ENCODE assay signal across 8 cellular contexts in genomic region chrX:85109235-85109634, GRCh38.
DNase-seq lines count a peak whose midpoint lies in the region; ATAC-seq and TF ChIP-seq lines count a peak whose summit lies in the region.

No MANE protein-coding gene starts in this region.

- no peak overlapping the region for H4K8ac ChIP-seq in IMR-90 (ENCODE audit: low read depth in 2 of 2, low read length in 2 of 2)

- peak; percentile 38 for TF ChIP-seq CTCF in IMR-90 (conservative IDR thresholded peaks at IDR 0.05; ENCODE audit: low read depth, low read length)
- no peak for TF ChIP-seq CTCF in testis (IDR thresholded peaks at IDR 0.05)
- no peak for TF ChIP-seq CTCF in CD8-positive, alpha-beta T cell (IDR thresholded peaks at IDR 0.05)

- no peak for TF ChIP-seq POLR2A in IMR-90 (IDR thresholded peaks at IDR 0.05; ENCODE audit: low read depth, low read length)
- no peak for TF ChIP-seq POLR2A in testis (IDR thresholded peaks at IDR 0.05)

- CTCF ChIA-PET in IMR-90 (lab: Yijun Ruan, JAX), result interaction anchor here (0.5 to 1.2 kb wide), 4 partner anchors 10 to 129 kb away, joined by 3 to 4 read pairs (median 4); no protein-coding TSS in a partner anchor
- CTCF ChIA-PET in CD8-positive, alpha-beta memory T cell (lab: Charles Lee), result no interaction called here
- CTCF ChIA-PET in CD8-positive, alpha-beta T cell (lab: Charles Lee), result no interaction called here

- H3K9me3 Mint-ChIP-seq in activated T-cell treated with anti-CD3 and anti-CD28 coated beads, Interleukin-2, amount 50 U/mL, for 24 hours, result no peaks in the 10 kb centered on the region
- no peaks in the 10 kb centered on the region for H3K9me3 Mint-ChIP-seq in activated T-cell treated with anti-CD3 and anti-CD28 coated beads, Interleukin-2, amount 50 U/mL, for 4 hours
- no peaks in the 10 kb centered on the region for H3K9me3 Mint-ChIP-seq in CD8-positive, alpha-beta memory T cell
- no peaks in the 10 kb centered on the region for H3K9me3 Mint-ChIP-seq in CD8-positive, alpha-beta T cell

- POLR2A ChIA-PET in IMR-90 (lab: Charles Lee; ENCODE audit: unreplicated experiment), result no interaction called here
- POLR2A ChIA-PET in CD8-positive, alpha-beta memory T cell (lab: Charles Lee), result no interaction called here
- POLR2A ChIA-PET in CD8-positive, alpha-beta T cell (lab: Charles Lee), result no interaction called here

- no peak overlapping the region for H2BK120ac ChIP-seq in IMR-90 (ENCODE audit: low read depth, low read length)

- H3K4me1 Mint-ChIP-seq in activated T-cell treated with anti-CD3 and anti-CD28 coated beads, Interleukin-2, amount 50 U/mL, for 24 hours (ENCODE audit: low read depth), result no peaks in the 10 kb centered on the region
- H3K4me1 Mint-ChIP-seq in activated T-cell treated with anti-CD3 and anti-CD28 coated beads, Interleukin-2, amount 50 U/mL, for 4 hours (ENCODE audit: low read depth), result no peaks in the 10 kb centered on the region
- no peaks in the 10 kb centered on the region for H3K4me1 Mint-ChIP-seq in CD8-positive, alpha-beta memory T cell
- H3K4me1 Mint-ChIP-seq in CD8-positive, alpha-beta T cell (ENCODE audit: low read depth), result no peaks in the 10 kb centered on the region

- intact Hi-C loops in IMR-90 (cut with micrococcal nuclease) (no loop called here), testis (cut with DNase I; ENCODE audit: low total_unique reads) (no loop called here)
- intact Hi-C loops in CD8-positive, alpha-beta T cell (cut with DNase I, micrococcal nuclease), result no loop called here

- H4K5ac ChIP-seq in IMR-90 (ENCODE audit: low read depth, low read length), result no peak overlapping the region

- H3K4me1 ChIP-seq in IMR-90 (ENCODE audit: control insufficient read depth, insufficient read depth, low read length), result no peaks in the 10 kb centered on the region
- no peaks in the 10 kb centered on the region for H3K4me1 ChIP-seq in testis
- no peaks in the 10 kb centered on the region for H3K4me1 ChIP-seq in CD8-positive, alpha-beta memory T cell (ENCODE audit: insufficient read depth, low read length)
- no peaks in the 10 kb centered on the region for H3K4me1 ChIP-seq in CD8-positive, alpha-beta T cell (ENCODE audit: insufficient read depth, low read length)

- H3K36me3 ChIP-seq in IMR-90 (ENCODE audit: control insufficient read depth, insufficient read depth, low read length) (no peaks in the 10 kb centered on the region), testis (ENCODE audit: low read depth, missing control alignments) (no peaks in the 10 kb centered on the region)
- no peaks in the 10 kb centered on the region for H3K36me3 ChIP-seq in CD8-positive, alpha-beta memory T cell (ENCODE audit: insufficient read depth, low read length)
- H3K36me3 ChIP-seq in CD8-positive, alpha-beta T cell (ENCODE audit: insufficient read depth, low read length), result no peaks in the 10 kb centered on the region

- H3K9me3 ChIP-seq in IMR-90 (ENCODE audit: control insufficient read depth, insufficient read depth, low read length), result no peaks in the 10 kb centered on the region
- H3K9me3 ChIP-seq in testis, result no peaks in the 10 kb centered on the region
- H3K9me3 ChIP-seq in CD8-positive, alpha-beta memory T cell (ENCODE audit: low read length), result no peaks in the 10 kb centered on the region
- no peaks in the 10 kb centered on the region for H3K9me3 ChIP-seq in CD8-positive, alpha-beta T cell (ENCODE audit: low read length)

- no peaks in the 10 kb centered on the region for H3K27me3 ChIP-seq in IMR-90 (ENCODE audit: control insufficient read depth, insufficient read depth, low read length)
- H3K27me3 ChIP-seq in testis, result no peaks in the 10 kb centered on the region
- H3K27me3 ChIP-seq in CD8-positive, alpha-beta memory T cell (ENCODE audit: insufficient read depth, low read length, poor library complexity, severe bottlenecking), result no peaks in the 10 kb centered on the region
- H3K27me3 ChIP-seq in CD8-positive, alpha-beta T cell (ENCODE audit: insufficient read depth, low read length), result no peaks in the 10 kb centered on the region

- no peak overlapping the region for H3K9ac ChIP-seq in IMR-90 (ENCODE audit: low read depth, low read length)

- no peak overlapping the region for H2BK20ac ChIP-seq in IMR-90 (ENCODE audit: low read depth, low read length)

- no peak overlapping the region for H3K14ac ChIP-seq in IMR-90 (replicated peaks; ENCODE audit: low read depth, low read length)

- no peak overlapping the region for H3K27ac Mint-ChIP-seq in activated T-cell treated with anti-CD3 and anti-CD28 coated beads, Interleukin-2, amount 50 U/mL, for 24 hours
- no peak overlapping the region for H3K27ac Mint-ChIP-seq in CD8-positive, alpha-beta memory T cell
- no peak overlapping the region for H3K27ac Mint-ChIP-seq in CD8-positive, alpha-beta T cell

- no peak overlapping the region for H3K56ac ChIP-seq in IMR-90 (ENCODE audit: extremely low read depth, insufficient read depth, low read length)

- no peak overlapping the region for H3K4me3 ChIP-seq in IMR-90 (ENCODE audit: insufficient read depth, low read depth, low read length)
- no peak overlapping the region for H3K4me3 ChIP-seq in testis
- no peak overlapping the region for H3K4me3 ChIP-seq in CD8-positive, alpha-beta memory T cell (ENCODE audit: low read length)
- no peak overlapping the region for H3K4me3 ChIP-seq in CD8-positive, alpha-beta T cell (ENCODE audit: low read depth, low read length)

- no peak overlapping the region for H3K4me3 Mint-ChIP-seq in activated T-cell treated with anti-CD3 and anti-CD28 coated beads, Interleukin-2, amount 50 U/mL, for 24 hours
- H3K4me3 Mint-ChIP-seq in activated T-cell treated with anti-CD3 and anti-CD28 coated beads, Interleukin-2, amount 50 U/mL, for 4 hours, result no peak overlapping the region
- H3K4me3 Mint-ChIP-seq in CD8-positive, alpha-beta memory T cell, result no peak overlapping the region
- no peak overlapping the region for H3K4me3 Mint-ChIP-seq in CD8-positive, alpha-beta T cell

- H2AFZ ChIP-seq in IMR-90 (replicated peaks; ENCODE audit: low read length, poor library complexity), result no peak overlapping the region

- TF ChIP-seq RAD21 in IMR-90 (IDR thresholded peaks at IDR 0.05; ENCODE audit: low read length), result peak; percentile 5; the same call in 1 of the 2 replicates

- in situ Hi-C loops in IMR-90 (cut with MboI; ENCODE audit: low sequenced_read_pairs), result no loop called here

- H4K91ac ChIP-seq in IMR-90 (ENCODE audit: insufficient read depth, low read depth, low read length), result no peak overlapping the region

- H3K18ac ChIP-seq in IMR-90 (ENCODE audit: low read depth, low read length), result no peak overlapping the region

- no peak overlapping the region for H2AK9ac ChIP-seq in IMR-90 (replicated peaks; ENCODE audit: low read depth, low read length, poor library complexity)

- H2BK15ac ChIP-seq in IMR-90 (ENCODE audit: low read depth, low read length), result no peak overlapping the region

- dilution Hi-C loops in IMR-90 (cut with HindIII; ENCODE audit: low sequenced_read_pairs, unreplicated experiment), result loop anchor here (25.0 kb wide), 1 partner anchor 428 kb away; no protein-coding TSS in a partner anchor

- H3K4me2 ChIP-seq in IMR-90 (ENCODE audit: low read depth, low read length), result no peak overlapping the region

- H3K23ac ChIP-seq in IMR-90 (ENCODE audit: low read depth, low read length), result no peak overlapping the region

- H3K27ac ChIP-seq in IMR-90 (ENCODE audit: insufficient read depth, low read length) (no peak overlapping the region), testis (no peak overlapping the region)
- H3K27ac ChIP-seq in CD8-positive, alpha-beta memory T cell (ENCODE audit: low read depth, low read length), result no peak overlapping the region
- H3K27ac ChIP-seq in CD8-positive, alpha-beta T cell (ENCODE audit: low read depth, low read length), result no peak overlapping the region

- BruUV-seq in IMR-90 (replicated peaks; lab: Mats Ljungman, UMichigan), result no TSS peak

- WGBS in IMR-90 (ENCODE audit: extremely low coverage in 2 of 2, insufficient read length in 1 of 2), 2 experiments, result 71 to 100% methylated on average over 1 to 2 of the region's 8 CpGs
- WGBS in testis, 2 donors, result 57 to 62% methylated on average over 5 to 8 of the region's 8 CpGs

- H2BK5ac ChIP-seq in IMR-90 (ENCODE audit: low read depth, low read length, poor library complexity, severe bottlenecking), result no peak overlapping the region

- H3K79me1 ChIP-seq in IMR-90 (ENCODE audit: low read depth in 1 of 2, low read length in 2 of 2), result no peaks in the 10 kb centered on the region

- no peaks in the 10 kb centered on the region for H4K20me1 ChIP-seq in IMR-90 (ENCODE audit: insufficient read depth, low read length)

- no peak overlapping the region for H3K4ac ChIP-seq in IMR-90 (ENCODE audit: low read depth, low read length)

- DNase-seq in activated T-cell treated with anti-CD3 and anti-CD28 coated beads, Interleukin-2, amount 50 U/mL, for 24 hours, result peak; percentile 37
- DNase-seq in activated T-cell treated with anti-CD3 and anti-CD28 coated beads, Interleukin-2, amount 50 U/mL, for 4 hours, result no peak
- DNase-seq in IMR-90, result no peak
- peak; percentile 1 for DNase-seq in cerebellar cortex (ENCODE audit: low spot score)
- peak; percentile 25 for DNase-seq in testis
- DNase-seq in CD8-positive, alpha-beta memory T cell, result no peak
- DNase-seq in CD8-positive, alpha-beta T cell, result no peak

- H3K36me3 Mint-ChIP-seq in activated T-cell treated with anti-CD3 and anti-CD28 coated beads, Interleukin-2, amount 50 U/mL, for 24 hours (ENCODE audit: low read depth), result no peaks in the 10 kb centered on the region
- H3K36me3 Mint-ChIP-seq in activated T-cell treated with anti-CD3 and anti-CD28 coated beads, Interleukin-2, amount 50 U/mL, for 4 hours (ENCODE audit: insufficient read depth), result no peaks in the 10 kb centered on the region
- H3K36me3 Mint-ChIP-seq in CD8-positive, alpha-beta memory T cell, result no peaks in the 10 kb centered on the region
- no peaks in the 10 kb centered on the region for H3K36me3 Mint-ChIP-seq in CD8-positive, alpha-beta T cell

- no peak for ATAC-seq in activated T-cell treated with anti-CD3 and anti-CD28 coated beads, Interleukin-2, amount 50 U/mL, for 4 hours
- ATAC-seq in IMR-90 (ENCODE audit: low read depth), result no peak
- ATAC-seq in GM21619 (IDR thresholded peaks at IDR 0.05; ENCODE audit: unreplicated experiment), result no peak
- no peak for ATAC-seq in CD8-positive, alpha-beta T cell

- H3K27me3 Mint-ChIP-seq in activated T-cell treated with anti-CD3 and anti-CD28 coated beads, Interleukin-2, amount 50 U/mL, for 24 hours, result peaks cover 10% of the 10 kb centered on the region
- no peaks in the 10 kb centered on the region for H3K27me3 Mint-ChIP-seq in activated T-cell treated with anti-CD3 and anti-CD28 coated beads, Interleukin-2, amount 50 U/mL, for 4 hours (ENCODE audit: low read depth)
- H3K27me3 Mint-ChIP-seq in CD8-positive, alpha-beta memory T cell, result peaks cover 0 to 4% of the 10 kb centered on the region in 2 donors
- peaks cover 2% of the 10 kb centered on the region for H3K27me3 Mint-ChIP-seq in CD8-positive, alpha-beta T cell (ENCODE audit: low read depth)

- no peaks in the 10 kb centered on the region for H3K9me1 ChIP-seq in IMR-90 (ENCODE audit: insufficient read depth, low read length)

- no peak overlapping the region for H2AK5ac ChIP-seq in IMR-90 (ENCODE audit: low read depth, low read length)

TF ChIP-seq in IMR-90, 13 proteins besides CTCF, POLR2A, EP300 and RAD21 (continues in another document):
- TF ChIP-seq MAFK (IDR thresholded peaks at IDR 0.05; ENCODE audit: low read depth, low read length), result no peak
- TF ChIP-seq BHLHE40 (IDR thresholded peaks at IDR 0.05; ENCODE audit: low read depth, low read length), result no peak
- no peak for TF ChIP-seq RFX5 (IDR thresholded peaks at IDR 0.05; ENCODE audit: low read depth, low read length)
- no peak for TF ChIP-seq CEBPB (IDR thresholded peaks at IDR 0.05; ENCODE audit: low read depth, low read length)

Comparison
In these comparisons a context has a peak if more than half of its experiments do, and no peak if none do; other contexts are left out.
1. DNase-seq: peak in activated T-cell treated with anti-CD3 and anti-CD28 coated beads, Interleukin-2, amount 50 U/mL, for 24 hours (single experiment), cerebellar cortex (single experiment) and testis (single experiment); none in activated T-cell treated with anti-CD3 and anti-CD28 coated beads, Interleukin-2, amount 50 U/mL, for 4 hours (single experiment), IMR-90 (single experiment), CD8-positive, alpha-beta memory T cell (0 of 5) and CD8-positive, alpha-beta T cell (0 of 7).